Comparison of ENCODE assay signal across 25 cellular contexts in genomic region chr16:84816023-84816422, GRCh38. TPM values are rescaled to one million over a fixed set of nuclear protein-coding genes. Genes with fewer than 3 reads are reported as not detected.
DNase-seq lines count a peak whose midpoint lies in the region; ATAC-seq, FAIRE-seq and TF ChIP-seq lines count a peak whose summit lies in the region.
"Had no signal": no experiment of that assay in that cellular context is flagged by ENCODE, and none has a peak within 500 bp of the region (broad histone marks: within the 10 kb centered on the region; RNA-seq: fewer than 3 reads in every experiment).

No MANE protein-coding gene starts in this region.

- H3K9me3 ChIP-seq in HepG2 (ENCODE audit: low read length): no peaks in the 10 kb centered on the region
- no peaks in the 10 kb centered on the region for H3K9me3 ChIP-seq in right lobe of liver
- no peaks in the 10 kb centered on the region for H3K9me3 ChIP-seq in mucosa of descending colon
- H3K9me3 ChIP-seq in osteoblast (ENCODE audit: low read depth, low read length): no peaks in the 10 kb centered on the region
- H3K9me3 ChIP-seq: A549, BE2C had no signal

- peak; percentile 39 for FAIRE-seq in HepG2 (lab: Jason Lieb, UNC)
- FAIRE-seq: A549, GM12891, GM18507, H1 had no signal

- H3K27ac ChIP-seq in HepG2 (ENCODE audit: extremely low read length, insufficient read depth, low read length) (no peak overlapping the region), right lobe of liver (no peak overlapping the region), osteoblast (ENCODE audit: low read depth, low read length) (no peak overlapping the region)
- H3K27ac ChIP-seq: A549, GM23248 had no signal

- CTCF ChIA-PET in HepG2 (lab: Yijun Ruan, JAX; ENCODE audit: low intra/inter-chr PET ratio, low total read pairs): no interaction called here

- intact Hi-C loops in HepG2 (cut with micrococcal nuclease; ENCODE audit: unreplicated experiment): no loop called here
- intact Hi-C loops in right lobe of liver (cut with DNase I): no loop called here
- intact Hi-C loops in mucosa of descending colon (cut with DNase I, micrococcal nuclease): no loop called here

- no peak for TF ChIP-seq CTCF in HepG2 (CRISPR knock-in tag; IDR thresholded peaks at IDR 0.05)
- TF ChIP-seq CTCF in right lobe of liver (IDR thresholded peaks at IDR 0.05): no peak
- TF ChIP-seq CTCF in mucosa of descending colon (IDR thresholded peaks at IDR 0.05): no peak
- TF ChIP-seq CTCF in osteoblast (IDR thresholded peaks at IDR 0.05; ENCODE audit: extremely low read depth, low read depth, low read length): no peak

- TF ChIP-seq POLR2A in HepG2 (IDR thresholded peaks at IDR 0.05; ENCODE audit: insufficient read depth in 1 of 2, low read depth in 2 of 2, low read length in 2 of 2): no peak
- no peak for TF ChIP-seq POLR2A in right lobe of liver (IDR thresholded peaks at IDR 0.05)

- no TSS peak for BruUV-seq in HepG2 (replicated peaks; lab: Mats Ljungman, UMichigan)

- ATAC-seq in HepG2 (no peak), right lobe of liver (no peak), mucosa of descending colon (no peak), left lobe of liver (no peak)
- ATAC-seq: A549 had no signal

- under 1% methylated on average over 7 of the region's 7 CpGs for WGBS in HepG2 (ENCODE audit: low lambda C conversion rate)
- 61% methylated on average over 7 of the region's 7 CpGs for WGBS in right lobe of liver (ENCODE audit: insufficient coverage, low coverage, low lambda C conversion rate, missing lambda C conversion rate)

- H3K4me1 ChIP-seq in HepG2 (ENCODE audit: insufficient read depth, low read length) (peaks cover 28% of the 10 kb centered on the region), right lobe of liver (peaks cover 0 to 9% (median 0%) of the 10 kb centered on the region in 4 donors), mucosa of descending colon (ENCODE audit: low read depth) (peaks cover 13% of the 10 kb centered on the region), osteoblast (ENCODE audit: insufficient read depth, low read length) (peaks cover 15% of the 10 kb centered on the region)

- H3K4me3 ChIP-seq in HepG2 (replicated peaks in 1 of 3; ENCODE audit: insufficient read depth in 1 of 3, low read depth in 2 of 3, low read length in 3 of 3) (no peak overlapping the region), right lobe of liver (no peak overlapping the region), mucosa of descending colon (no peak overlapping the region), osteoblast (ENCODE audit: insufficient read depth, low read length) (no peak overlapping the region)
- H3K4me3 ChIP-seq: A549, GM23248 had no signal

- H3K4me2 ChIP-seq in HepG2 (ENCODE audit: low read depth, low read length): no peak overlapping the region
- H3K4me2 ChIP-seq in osteoblast (ENCODE audit: insufficient read depth, low read length): no peak overlapping the region
- H3K4me2 ChIP-seq: A549 had no signal

- no peak overlapping the region for H3K9ac ChIP-seq in HepG2 (ENCODE audit: insufficient read depth, low read depth, low read length)
- H3K9ac ChIP-seq: GM23248 had no signal

- H3K36me3 ChIP-seq in HepG2 (replicated peaks in 1 of 2; ENCODE audit: control insufficient read depth in 1 of 2, insufficient read depth in 2 of 2, low read length in 2 of 2): no peaks in the 10 kb centered on the region
- no peaks in the 10 kb centered on the region for H3K36me3 ChIP-seq in right lobe of liver
- H3K36me3 ChIP-seq in mucosa of descending colon (ENCODE audit: low read depth): no peaks in the 10 kb centered on the region
- no peaks in the 10 kb centered on the region for H3K36me3 ChIP-seq in osteoblast (ENCODE audit: insufficient read depth, low read length)
- H3K36me3 ChIP-seq: BE2C had no signal

- no peaks in the 10 kb centered on the region for H3K79me2 ChIP-seq in HepG2 (ENCODE audit: insufficient read depth, low read length)
- no peaks in the 10 kb centered on the region for H3K79me2 ChIP-seq in osteoblast (ENCODE audit: insufficient read depth, low read length)

- in situ Hi-C loops in HepG2 (cut with HindIII; ENCODE audit: extremely low pct_ligation_motif_present, low pct_unique_long_range_greater_than_20kb): no loop called here

- POLR2A ChIA-PET in HepG2 (lab: Yijun Ruan, JAX): no interaction called here

- H4K20me1 ChIP-seq in HepG2 (ENCODE audit: insufficient read depth, low read length) (0 out of 2 replicates have a peak, but pooled peaks cover 9% of the 10 kb centered on the region), osteoblast (ENCODE audit: insufficient read depth, low read length) (no peaks in the 10 kb centered on the region)

- DNase-seq in HepG2 (ENCODE audit: low spot score): peak; percentile 28
- no peak for DNase-seq in right lobe of liver
- peak in 2 of 3 donors; percentile 6 to 21 for DNase-seq in mucosa of descending colon
- DNase-seq in osteoblast (ENCODE audit: insufficient read length, low spot score, missing footprints): peak; percentile 13
- no peak for DNase-seq in NCI-H1930 (lab: John Stamatoyannopoulos, UW)
- DNase-seq in stimulated activated CD4-positive, alpha-beta T cell treated with anti-CD3 and anti-CD28 coated beads, Interleukin-2, amount 100 ng/mL, for 48 hours: no peak
- DNase-seq in left lobe of liver (ENCODE audit: low spot score): no peak
- DNase-seq: 8988T; ACHN; AML-193; BE2C; C1 segment of cervical spinal cord; Calu3; CD4-positive, alpha-beta memory T cell; COR-L47; DMS53; DMS79 treated with DMSO at 0.1 percent for 48 hours; GF-D8; GM23248; H7; HCEC 1CT had no signal

- peaks cover 13 to 81% of the 10 kb centered on the region in 2 experiments for H3K27me3 ChIP-seq in HepG2 (ENCODE audit: control insufficient read depth in 1 of 2, insufficient read depth in 2 of 2, low read length in 2 of 2)
- H3K27me3 ChIP-seq in right lobe of liver: peaks cover 0 to 5% of the 10 kb centered on the region in 2 donors
- peaks cover 7% of the 10 kb centered on the region for H3K27me3 ChIP-seq in osteoblast (ENCODE audit: insufficient read depth, low read length)
- H3K27me3 ChIP-seq: BE2C had no signal

- TF ChIP-seq EP300 in HepG2 (IDR thresholded peaks at IDR 0.05; ENCODE audit: low read depth in 2 of 2, low read length in 2 of 2) (no peak), HepG2 (CRISPR knock-in tag; IDR thresholded peaks at IDR 0.05; ENCODE audit: borderline replicate concordance) (no peak)

- no peak overlapping the region for H2AFZ ChIP-seq in HepG2 (ENCODE audit: low read length)
- H2AFZ ChIP-seq in osteoblast (ENCODE audit: low read length): no peak overlapping the region
- H2AFZ ChIP-seq: GM23248 had no signal

- peak; percentile 18; the same call in 1 of the 2 replicates for TF ChIP-seq RAD21 in HepG2 (CRISPR knock-in tag; IDR thresholded peaks at IDR 0.05)

TF ChIP-seq in HepG2, 621 proteins besides CTCF, POLR2A, EP300 and RAD21 (continues in another document):
- TF ChIP-seq ZNF558 (CRISPR knock-in tag; IDR thresholded peaks at IDR 0.05; ENCODE audit: borderline replicate concordance) (no peak), ZNF503 (CRISPR knock-in tag; IDR thresholded peaks at IDR 0.05) (no peak), SAP130 (CRISPR knock-in tag; IDR thresholded peaks at IDR 0.05; ENCODE audit: low read depth) (peak; percentile 49)

RNA-seq across cellular contexts. Expression of gene CRISPLD2, which starts 3.8 kb away (rescaled TPM):
- total RNA-seq in HepG2 (2016; rRNA removed; fragmentation: Illumina TruSeq; extraction: Trizol) (0.14 and 0.31 TPM in 2 replicates), right lobe of liver (10 to 100 TPM in 3 of 6 experiments, 1 to 10 TPM in 3; 2.9 to 14.8 (median 8.9) TPM), mucosa of descending colon (100 to 1,000 TPM in 1 of 3 donors, 10 to 100 TPM in 2; 10.5 to 114 (median 38.7) TPM), osteoblast (40.2 and 122 TPM in 2 replicates), left lobe of liver (4.5 TPM)
- total RNA-seq in HepG2 (2016; cell fraction: cytosol; rRNA removed; fragmentation: Illumina TruSeq; extraction: Trizol; ENCODE audit: low read depth): not detected in 2 replicates
- total RNA-seq in HepG2 (2016; cell fraction: insoluble cytoplasmic fraction; rRNA removed; fragmentation: Illumina TruSeq; extraction: Trizol): 0.15 TPM in 2 replicates
- total RNA-seq in HepG2 (2016; cell fraction: membrane; rRNA removed; fragmentation: Illumina TruSeq; extraction: Trizol): not detected in 2 replicates
- total RNA-seq in HepG2 (2016; cell fraction: nucleus; rRNA removed; fragmentation: Illumina TruSeq; extraction: Trizol): not detected in 2 replicates
- polyA plus RNA-seq in HepG2 (2011; rRNA removed): 0.04 and 0.25 TPM in 2 replicates
- 0.05 and 0.15 TPM in 2 replicates for polyA plus RNA-seq in HepG2 (2011; cell fraction: cytosol; rRNA removed)
- 0.08 and 0.17 TPM in 2 replicates for polyA plus RNA-seq in HepG2 (2011; cell fraction: nucleus; rRNA removed)
- polyA plus RNA-seq in HepG2 (2012): 0.07 and 0.31 TPM in 2 replicates
- polyA plus RNA-seq in HepG2 (2016; cell fraction: cytosol; fragmentation: Illumina TruSeq; extraction: Trizol; ENCODE audit: low read depth): not detected in 2 replicates
- not detected in 2 replicates for polyA plus RNA-seq in HepG2 (2016; cell fraction: insoluble cytoplasmic fraction; fragmentation: Illumina TruSeq; extraction: Trizol; ENCODE audit: low read depth)
- polyA plus RNA-seq in HepG2 (2016; cell fraction: membrane; fragmentation: Illumina TruSeq; extraction: Trizol; ENCODE audit: low read depth): not detected in 2 replicates
- 0.33 TPM in 1 of 2 replicates, not detected in the other for polyA plus RNA-seq in HepG2 (2016; cell fraction: nucleus; fragmentation: Illumina TruSeq; extraction: Trizol; ENCODE audit: insufficient read depth, low read depth)
- 0.44 and 0.89 TPM in 2 replicates for polyA minus RNA-seq in HepG2 (2011; rRNA and poly(A)+ RNA removed; ENCODE audit: low replicate concordance)
- not detected in 2 replicates for polyA minus RNA-seq in HepG2 (2011; cell fraction: cytosol; rRNA and poly(A)+ RNA removed)
- 0.25 and 0.77 TPM in 2 replicates for polyA minus RNA-seq in HepG2 (2011; cell fraction: nucleus; rRNA and poly(A)+ RNA removed)

Comparison
In these comparisons a context has a peak if more than half of its experiments do, and no peak if none do; other contexts are left out.
1. DNase-seq: peak in HepG2 (single experiment), mucosa of descending colon (2 of 3) and osteoblast (single experiment); none in right lobe of liver (0 of 3), NCI-H1930 (0 of 2), stimulated activated CD4-positive, alpha-beta T cell treated with anti-CD3 and anti-CD28 coated beads, Interleukin-2, amount 100 ng/mL, for 48 hours (0 of 2) and left lobe of liver (single experiment).